ENCODE assay signal across 1 cellular context in the genomic region with DNA sequence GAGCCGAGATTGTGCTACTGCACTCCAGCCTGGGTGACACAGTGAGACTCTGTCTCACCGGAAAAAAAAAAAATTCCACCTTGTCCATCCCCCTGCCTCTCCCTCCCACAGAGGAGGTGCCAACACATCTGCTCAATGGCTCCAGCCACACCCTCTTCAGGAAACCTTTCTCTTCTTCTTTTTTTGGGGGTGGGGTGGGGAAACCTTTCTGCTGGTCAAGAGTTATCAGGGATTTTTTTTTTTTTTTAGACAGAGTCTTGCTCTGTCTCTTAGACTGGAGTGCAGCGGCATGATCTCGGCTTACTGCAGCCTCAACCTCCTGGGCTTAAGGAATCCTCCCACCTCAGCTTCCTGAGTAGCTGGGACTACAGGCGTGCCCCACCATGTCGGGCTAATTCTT.
TF ChIP-seq lines count a peak whose summit lies in the region.

No MANE protein-coding gene starts in this region.

TF ChIP-seq in IMR-90, 13 proteins besides CTCF, POLR2A, EP300 and RAD21:
- TF ChIP-seq MAZ (IDR thresholded peaks at IDR 0.05; ENCODE audit: borderline replicate concordance, low read depth, low read length) (no peak), RFX5 (IDR thresholded peaks at IDR 0.05; ENCODE audit: low read depth, low read length) (no peak), CHD1 (IDR thresholded peaks at IDR 0.05; ENCODE audit: low read depth, low read length) (no peak), BHLHE40 (IDR thresholded peaks at IDR 0.05; ENCODE audit: low read depth, low read length) (no peak), MXI1 (IDR thresholded peaks at IDR 0.05; ENCODE audit: borderline replicate concordance, low read depth, low read length) (no peak), RCOR1 (IDR thresholded peaks at IDR 0.05; ENCODE audit: insufficient replicate concordance, low read length) (no peak), MAFK (IDR thresholded peaks at IDR 0.05; ENCODE audit: low read depth, low read length) (no peak), FOS (IDR thresholded peaks at IDR 0.05; ENCODE audit: low read depth, low read length) (no peak), SMC3 (IDR thresholded peaks at IDR 0.05; ENCODE audit: low read depth, low read length) (no peak), CEBPB (IDR thresholded peaks at IDR 0.05; ENCODE audit: low read depth, low read length) (no peak), NFE2L2 (IDR thresholded peaks at IDR 0.05; ENCODE audit: low read depth, low read length) (no peak)
- TF ChIP-seq, protein P1, sequence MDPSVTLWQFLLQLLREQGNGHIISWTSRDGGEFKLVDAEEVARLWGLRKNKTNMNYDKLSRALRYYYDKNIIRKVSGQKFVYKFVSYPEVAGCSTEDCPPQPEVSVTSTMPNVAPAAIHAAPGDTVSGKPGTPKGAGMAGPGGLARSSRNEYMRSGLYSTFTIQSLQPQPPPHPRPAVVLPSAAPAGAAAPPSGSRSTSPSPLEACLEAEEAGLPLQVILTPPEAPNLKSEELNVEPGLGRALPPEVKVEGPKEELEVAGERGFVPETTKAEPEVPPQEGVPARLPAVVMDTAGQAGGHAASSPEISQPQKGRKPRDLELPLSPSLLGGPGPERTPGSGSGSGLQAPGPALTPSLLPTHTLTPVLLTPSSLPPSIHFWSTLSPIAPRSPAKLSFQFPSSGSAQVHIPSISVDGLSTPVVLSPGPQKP (IDR thresholded peaks at IDR 0.05; ENCODE audit: borderline replicate concordance, low read depth, low read length), result no peak
- TF ChIP-seq, protein P2, sequence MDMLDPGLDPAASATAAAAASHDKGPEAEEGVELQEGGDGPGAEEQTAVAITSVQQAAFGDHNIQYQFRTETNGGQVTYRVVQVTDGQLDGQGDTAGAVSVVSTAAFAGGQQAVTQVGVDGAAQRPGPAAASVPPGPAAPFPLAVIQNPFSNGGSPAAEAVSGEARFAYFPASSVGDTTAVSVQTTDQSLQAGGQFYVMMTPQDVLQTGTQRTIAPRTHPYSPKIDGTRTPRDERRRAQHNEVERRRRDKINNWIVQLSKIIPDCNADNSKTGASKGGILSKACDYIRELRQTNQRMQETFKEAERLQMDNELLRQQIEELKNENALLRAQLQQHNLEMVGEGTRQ (IDR thresholded peaks at IDR 0.05; ENCODE audit: low read depth, low read length), result no peak
TF ChIP-seq in IMR-90: peak in this region for 0.
